In the genomic region with DNA sequence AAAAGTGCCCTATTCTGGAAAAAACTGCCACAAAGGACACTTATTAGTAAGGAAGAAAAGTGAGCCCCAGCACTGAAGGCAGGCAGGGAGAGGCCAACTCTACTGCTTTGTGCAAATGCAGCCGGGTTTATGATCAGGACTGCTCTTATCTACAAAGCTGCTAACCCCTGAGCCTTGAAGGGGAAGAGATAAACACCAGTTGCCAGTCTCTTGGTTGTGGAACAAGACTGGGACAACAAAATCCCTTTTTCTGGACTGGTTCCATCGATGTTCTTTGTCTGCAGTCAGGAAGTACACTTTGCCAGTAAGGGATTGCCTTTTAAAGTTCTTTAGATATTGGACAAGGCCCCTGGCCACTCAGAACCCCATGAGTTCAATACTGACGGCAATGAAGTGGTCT, we compare ENCODE assay signal across 10 cellular contexts. TPM values are rescaled to one million over a fixed set of nuclear protein-coding genes. Genes with fewer than 3 reads are reported as not detected.
DNase-seq lines count a peak whose midpoint lies in the region; ATAC-seq and TF ChIP-seq lines count a peak whose summit lies in the region.
"Had no signal": no experiment of that assay in that cellular context is flagged by ENCODE, and none has a peak within 500 bp of the region (broad histone marks: within the 10 kb centered on the region; RNA-seq: fewer than 3 reads in every experiment).

No MANE protein-coding gene starts in this region.

- H3K36me3 Mint-ChIP-seq in activated CD8-positive, alpha-beta T cell treated with anti-CD3 and anti-CD28 coated beads for 36 hours (ENCODE audit: low read depth) = peaks cover 4% of the 10 kb centered on the region
- H3K36me3 Mint-ChIP-seq in activated CD8-positive, alpha-beta T cell treated with anti-CD3 and anti-CD28 coated beads, Interleukin-2, amount 10 ng/mL, durations not matched to agents 7 days and 5 days (ENCODE audit: low read depth) = peaks cover 11% of the 10 kb centered on the region

- H3K9me3 Mint-ChIP-seq in activated CD8-positive, alpha-beta T cell treated with anti-CD3 and anti-CD28 coated beads for 36 hours = no peaks in the 10 kb centered on the region
- H3K9me3 Mint-ChIP-seq in activated CD8-positive, alpha-beta T cell treated with anti-CD3 and anti-CD28 coated beads, Interleukin-2, amount 10 ng/mL, durations not matched to agents 7 days and 5 days (ENCODE audit: insufficient read depth) = no peaks in the 10 kb centered on the region

- no peak overlapping the region for H3K9ac ChIP-seq in mucosa of rectum (ENCODE audit: low read depth in 1 of 2, low read length in 2 of 2)

- peak overlapping the region; percentile 40 to 72 for H3K27ac ChIP-seq in mucosa of rectum (ENCODE audit: low read depth in 2 of 2, low read length in 2 of 2)
- peak overlapping the region; percentile 67 to 76 (median 71) for H3K27ac ChIP-seq in transverse colon
- H3K27ac ChIP-seq in effector memory CD4-positive, alpha-beta T cell (ENCODE audit: insufficient read depth, low read length, poor library complexity, severe bottlenecking) = no peak overlapping the region

- CTCF ChIA-PET in activated CD8-positive, alpha-beta T cell treated with anti-CD3 and anti-CD28 coated beads for 36 hours (lab: Charles Lee) = no interaction called here
- CTCF ChIA-PET in activated CD8-positive, alpha-beta T cell treated with anti-CD3 and anti-CD28 coated beads, Interleukin-2, amount 10 ng/mL, durations not matched to agents 7 days and 5 days (lab: Charles Lee) = interaction anchor here (2.1 kb wide), 1 partner anchor 168 kb away, joined by 6 read pairs; no protein-coding TSS in a partner anchor

- no peaks in the 10 kb centered on the region for H3K9me3 ChIP-seq in mucosa of rectum (ENCODE audit: control insufficient read depth in 2 of 2, low read length in 2 of 2)
- H3K9me3 ChIP-seq in transverse colon = no peaks in the 10 kb centered on the region
- H3K9me3 ChIP-seq in effector memory CD4-positive, alpha-beta T cell (ENCODE audit: control insufficient read depth, low read length) = no peaks in the 10 kb centered on the region

- H3K4me3 Mint-ChIP-seq in activated CD8-positive, alpha-beta T cell treated with anti-CD3 and anti-CD28 coated beads for 36 hours = no peak overlapping the region
- no peak overlapping the region for H3K4me3 Mint-ChIP-seq in activated CD8-positive, alpha-beta T cell treated with anti-CD3 and anti-CD28 coated beads, Interleukin-2, amount 10 ng/mL, durations not matched to agents 7 days and 5 days

- peak overlapping the region; percentile 31 for H3K27ac Mint-ChIP-seq in activated CD8-positive, alpha-beta T cell treated with anti-CD3 and anti-CD28 coated beads for 36 hours
- no peak overlapping the region for H3K27ac Mint-ChIP-seq in activated CD8-positive, alpha-beta T cell treated with anti-CD3 and anti-CD28 coated beads, Interleukin-2, amount 10 ng/mL, durations not matched to agents 7 days and 5 days

- no peak for DNase-seq in activated CD8-positive, alpha-beta T cell treated with anti-CD3 and anti-CD28 coated beads for 36 hours
- DNase-seq in activated CD8-positive, alpha-beta T cell treated with anti-CD3 and anti-CD28 coated beads, Interleukin-2, amount 10 ng/mL, durations not matched to agents 7 days and 5 days = no peak
- DNase-seq in dermis blood vessel endothelial cell = peak; percentile 66
- DNase-seq in transverse colon = peak; percentile 36
- no peak for DNase-seq in mesenteric fat pad (ENCODE audit: low spot score)
- no peak for DNase-seq in effector memory CD4-positive, alpha-beta T cell
- no peak for DNase-seq in NCI-H1048 (lab: John Stamatoyannopoulos, UW)
- DNase-seq: NCI-H146, T-helper 2 cell had no signal

- no peak for ATAC-seq in activated CD8-positive, alpha-beta T cell treated with anti-CD3 and anti-CD28 coated beads for 36 hours
- ATAC-seq in activated CD8-positive, alpha-beta T cell treated with anti-CD3 and anti-CD28 coated beads, Interleukin-2, amount 10 ng/mL, durations not matched to agents 7 days and 5 days = no peak

- POLR2A ChIA-PET in activated CD8-positive, alpha-beta T cell treated with anti-CD3 and anti-CD28 coated beads for 36 hours (lab: Charles Lee) = interaction anchor here (0.9 kb wide), 1 partner anchor 45 kb away, joined by 4 read pairs; no protein-coding TSS in a partner anchor
- POLR2A ChIA-PET in activated CD8-positive, alpha-beta T cell treated with anti-CD3 and anti-CD28 coated beads, Interleukin-2, amount 10 ng/mL, durations not matched to agents 7 days and 5 days (lab: Charles Lee) = no interaction called here

- peaks cover 17% of the 10 kb centered on the region in 2 donors for H3K4me1 ChIP-seq in mucosa of rectum (ENCODE audit: control insufficient read depth in 2 of 2, insufficient read depth in 2 of 2, low read length in 2 of 2)
- peaks cover 23 to 61% (median 43%) of the 10 kb centered on the region in 4 donors for H3K4me1 ChIP-seq in transverse colon
- H3K4me1 ChIP-seq in effector memory CD4-positive, alpha-beta T cell (ENCODE audit: control insufficient read depth, insufficient read depth, low read length, poor library complexity, severe bottlenecking) = peaks cover 7% of the 10 kb centered on the region

- in situ Hi-C loops in transverse colon (cut with MboI; ENCODE audit: low pct_ligation_motif_present in 1 of 4, low pct_unique_long_range_greater_than_20kb in 1 of 4, low sequenced_read_pairs in 3 of 4) = loop anchor here in 1 of 4 donors (10.0 kb wide), 1 partner anchor 58 kb away; no protein-coding TSS in a partner anchor

- TF ChIP-seq EP300 in transverse colon (IDR thresholded peaks at IDR 0.05; ENCODE audit: low read depth) = no peak

- H3K27me3 ChIP-seq in mucosa of rectum (ENCODE audit: control insufficient read depth in 2 of 2, insufficient read depth in 2 of 2, low read length in 2 of 2) (no peaks in the 10 kb centered on the region), transverse colon (no peaks in the 10 kb centered on the region)
- no peaks in the 10 kb centered on the region for H3K27me3 ChIP-seq in effector memory CD4-positive, alpha-beta T cell (replicated peaks; ENCODE audit: control insufficient read depth, insufficient read depth, low read length, poor library complexity, severe bottlenecking)

- peaks cover 54% of the 10 kb centered on the region for H3K4me1 Mint-ChIP-seq in activated CD8-positive, alpha-beta T cell treated with anti-CD3 and anti-CD28 coated beads for 36 hours (ENCODE audit: low read depth)
- peaks cover 13% of the 10 kb centered on the region for H3K4me1 Mint-ChIP-seq in activated CD8-positive, alpha-beta T cell treated with anti-CD3 and anti-CD28 coated beads, Interleukin-2, amount 10 ng/mL, durations not matched to agents 7 days and 5 days (ENCODE audit: low read depth)

- 20 to 29% methylated on average over 1 to 3 of the region's 3 CpGs for WGBS in transverse colon (ENCODE audit: low coverage in 1 of 2), 2 donors

- H3K36me3 ChIP-seq in mucosa of rectum (ENCODE audit: control insufficient read depth in 2 of 2, insufficient read depth in 2 of 2, low read length in 2 of 2) (no peaks in the 10 kb centered on the region), transverse colon (no peaks in the 10 kb centered on the region)
- peaks cover 5% of the 10 kb centered on the region for H3K36me3 ChIP-seq in effector memory CD4-positive, alpha-beta T cell (ENCODE audit: control insufficient read depth, insufficient read depth, low read length)

- intact Hi-C loops in activated CD8-positive, alpha-beta T cell treated with anti-CD3 and anti-CD28 coated beads for 36 hours (cut with micrococcal nuclease) = no loop called here
- intact Hi-C loops in transverse colon (cut with DNase I; ENCODE audit: low total_unique reads) = no loop called here

- H3K27me3 Mint-ChIP-seq in activated CD8-positive, alpha-beta T cell treated with anti-CD3 and anti-CD28 coated beads for 36 hours = no peaks in the 10 kb centered on the region
- H3K27me3 Mint-ChIP-seq in activated CD8-positive, alpha-beta T cell treated with anti-CD3 and anti-CD28 coated beads, Interleukin-2, amount 10 ng/mL, durations not matched to agents 7 days and 5 days (ENCODE audit: low read depth) = no peaks in the 10 kb centered on the region

- TF ChIP-seq CTCF in activated CD8-positive, alpha-beta T cell treated with anti-CD3 and anti-CD28 coated beads for 36 hours (IDR thresholded peaks at IDR 0.05) = no peak
- TF ChIP-seq CTCF in transverse colon (IDR thresholded peaks at IDR 0.05) = no peak

- H3K4me3 ChIP-seq in mucosa of rectum (ENCODE audit: low read length in 2 of 2) = no peak overlapping the region
- no peak overlapping the region for H3K4me3 ChIP-seq in transverse colon
- H3K4me3 ChIP-seq in effector memory CD4-positive, alpha-beta T cell (ENCODE audit: insufficient read depth, low read depth, low read length, poor library complexity, severe bottlenecking) = no peak overlapping the region

- no peak for TF ChIP-seq POLR2A in transverse colon (IDR thresholded peaks at IDR 0.05)

RNA-seq across cellular contexts. Expression of a gene that starts 43.8 kb away (rescaled TPM):
- 100 to 1,000 TPM; 318 to 330 TPM for total RNA-seq in activated CD8-positive, alpha-beta T cell treated with anti-CD3 and anti-CD28 coated beads for 36 hours
- total RNA-seq in activated CD8-positive, alpha-beta T cell treated with anti-CD3 and anti-CD28 coated beads, Interleukin-2, amount 10 ng/mL, durations not matched to agents 7 days and 5 days = 100 to 1,000 TPM; 398 TPM
- total RNA-seq in dermis blood vessel endothelial cell (87.8 and 181 TPM in 2 replicates), transverse colon (100 to 1,000 TPM; 123 to 191 (median 174) TPM), mesenteric fat pad (318 TPM)

Comparison
In these comparisons a context has a peak if more than half of its experiments do, and no peak if none do; other contexts are left out.
1. DNase-seq: peak in dermis blood vessel endothelial cell (single experiment) and transverse colon (single experiment); none in activated CD8-positive, alpha-beta T cell treated with anti-CD3 and anti-CD28 coated beads for 36 hours (single experiment), activated CD8-positive, alpha-beta T cell treated with anti-CD3 and anti-CD28 coated beads, Interleukin-2, amount 10 ng/mL, durations not matched to agents 7 days and 5 days (single experiment), mesenteric fat pad (single experiment), effector memory CD4-positive, alpha-beta T cell (0 of 3) and NCI-H1048 (single experiment).